34 cellular contexts compared by ENCODE assay signal in the genomic region with DNA sequence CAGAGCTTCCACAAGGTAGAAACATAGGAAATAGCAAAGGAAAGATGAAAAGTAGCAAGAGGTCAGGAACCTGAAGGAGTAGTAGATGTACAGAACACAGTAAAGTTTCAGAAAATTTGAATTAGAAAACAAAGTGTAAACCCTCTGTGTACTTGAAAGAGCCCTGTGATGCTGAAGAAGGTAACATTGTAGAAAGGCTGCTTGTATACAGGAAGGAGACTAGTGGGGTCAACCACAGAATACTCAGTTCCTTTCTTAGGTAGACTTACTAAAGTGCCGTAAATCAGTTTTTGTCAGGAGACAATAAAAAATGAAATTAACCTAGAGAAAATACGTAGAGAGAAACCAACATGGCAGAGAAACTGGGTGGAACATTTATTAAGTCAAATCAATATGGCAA.
"Had no signal": no experiment of that assay in that cellular context is flagged by ENCODE, and none has a peak within 500 bp of the region (broad histone marks: within the 10 kb centered on the region; RNA-seq: fewer than 3 reads in every experiment).

No MANE protein-coding gene starts in this region.

- H3K4me1 Mint-ChIP-seq: T-cell had no signal

- H3K36me3 ChIP-seq: MG63, SJCRH30 had no signal

- ATAC-seq: Panc1, Right ventricle myocardium inferior, SK-N-SH treated with all-trans-retinoic acid at 6 μM for 48 hours, T-cell had no signal

- DNase-seq: Kasumi-1, MG63, NCI-H1048, NCI-H1092 treated with DMSO at 0.1 percent for 48 hours, NCI-H1105 treated with DMSO at 0.1 percent for 48 hours, NCI-H1417, NCI-H1436, NCI-H146, NCI-H1694, NCI-H187, NCI-H1930, NCI-H2029 treated with DMSO at 0.1 percent for 48 hours, NCI-H2081 treated with DMSO at 0.1 percent for 48 hours, NCI-H2107, NCI-H2171, NCI-H226, NCI-H446 treated with DMSO at 0.1 percent for 48 hours, NCI-H510A, NCI-H524, NCI-H526, NCI-H69, NCI-H748 treated with DMSO at 0.1 percent for 48 hours, NCI-H82, PC-9, SHP77, SIG-M5, SJCRH30, T-cell had no signal

- H3K27ac Mint-ChIP-seq: T-cell had no signal

- H3K4me2 ChIP-seq: PC-9 had no signal

- H2AFZ ChIP-seq: PC-9 had no signal

- H3K4me3 Mint-ChIP-seq: T-cell had no signal

- H3K4me1 ChIP-seq: SJCRH30 had no signal

- H3K9me3 ChIP-seq: MG63, SJCRH30 had no signal

- H3K27me3 Mint-ChIP-seq: T-cell had no signal

- FAIRE-seq: RCC 7860 had no signal

- H3K27ac ChIP-seq: PC-9, RWPE1, SJCRH30, SK-N-MC had no signal

- H3K4me3 ChIP-seq: MG63, PC-9, SJCRH30, SK-N-MC had no signal

- H3K27me3 ChIP-seq: MG63, SJCRH30 had no signal
